8 cellular contexts compared by ENCODE assay signal in genomic region chr3:33439421-33440327, GRCh38. TPM values are rescaled to one million over a fixed set of nuclear protein-coding genes. Genes with fewer than 3 reads are reported as not detected.
DNase-seq lines count a peak whose midpoint lies in the region; ATAC-seq and TF ChIP-seq lines count a peak whose summit lies in the region.

No MANE protein-coding gene starts in this region.

- peak overlapping the region; percentile 98 for H2AK5ac ChIP-seq in neuronal stem cell (ENCODE audit: low read depth, low read length)

- H2BK5ac ChIP-seq in neuronal stem cell (ENCODE audit: low read length), result peak overlapping the region; percentile 95

- H3K4me1 ChIP-seq in PC-9 (replicated peaks; ENCODE audit: insufficient read depth) (peaks cover 17% of the 10 kb centered on the region), neuronal stem cell (ENCODE audit: control insufficient read depth in 2 of 2, insufficient read depth in 1 of 2, low read depth in 1 of 2, low read length in 2 of 2) (peaks cover 6 to 8% of the 10 kb centered on the region in 2 donors), tibial artery (peaks cover 0 to 51% (median 34%) of the 10 kb centered on the region in 4 donors)

- peak overlapping the region; percentile 99 for H3K9ac ChIP-seq in neuronal stem cell (ENCODE audit: low read depth, low read length, poor library complexity)

- peak overlapping the region; percentile 93 for H3K23ac ChIP-seq in neuronal stem cell (ENCODE audit: low read depth, low read length, poor library complexity)

- H4K91ac ChIP-seq in neuronal stem cell (ENCODE audit: low read depth, low read length, poor library complexity), result no peak overlapping the region

- H2BK12ac ChIP-seq in neuronal stem cell (ENCODE audit: low read length), result peak overlapping the region; percentile 16

- no peaks in the 10 kb centered on the region for H3K9me3 ChIP-seq in PC-9 (ENCODE audit: insufficient read depth, low read depth)
- no peaks in the 10 kb centered on the region for H3K9me3 ChIP-seq in neuronal stem cell (replicated peaks in 1 of 2; ENCODE audit: control insufficient read depth in 2 of 2, insufficient read depth in 1 of 2, low read depth in 1 of 2, low read length in 2 of 2)
- H3K9me3 ChIP-seq in tibial artery, result no peaks in the 10 kb centered on the region

- H3K36me3 ChIP-seq in PC-9 (ENCODE audit: low read depth), result no peaks in the 10 kb centered on the region
- no peaks in the 10 kb centered on the region for H3K36me3 ChIP-seq in neuronal stem cell (replicated peaks in 1 of 2; ENCODE audit: control insufficient read depth in 2 of 2, insufficient read depth in 2 of 2, low read length in 2 of 2)
- no peaks in the 10 kb centered on the region for H3K36me3 ChIP-seq in tibial artery

- H3K27me3 ChIP-seq in PC-9 (ENCODE audit: insufficient read depth, low read depth) (no peaks in the 10 kb centered on the region), neuronal stem cell (ENCODE audit: control insufficient read depth in 3 of 3, insufficient read depth in 3 of 3, low read depth in 1 of 3, low read length in 3 of 3) (no peaks in the 10 kb centered on the region), tibial artery (no peaks in the 10 kb centered on the region)

- WGBS in neuronal stem cell (ENCODE audit: extremely low coverage in 2 of 2, insufficient read length in 2 of 2, insufficient replicate concordance in 1 of 2), 2 donors, result no CpG with 5 or more reads among the region's 99 CpGs

- H4K20me1 ChIP-seq in PC-9 (ENCODE audit: insufficient read depth), result peaks cover 12% of the 10 kb centered on the region; the same call in 1 of the 2 replicates

- in situ Hi-C loops in ACHN (cut with HindIII; ENCODE audit: low pct_ligation_motif_present, low pct_unique_long_range_greater_than_20kb, low sequenced_read_pairs), result no loop called here

- H2AFZ ChIP-seq in PC-9 (peak overlapping the region; percentile 74), neuronal stem cell (ENCODE audit: low read length) (peak overlapping the region; percentile 85)

- H3K18ac ChIP-seq in neuronal stem cell (ENCODE audit: low read length), result peak overlapping the region; percentile 98

- H3K4ac ChIP-seq in neuronal stem cell (ENCODE audit: low read length), result peak overlapping the region; percentile 76

- H2BK15ac ChIP-seq in neuronal stem cell (ENCODE audit: low read length), result peak overlapping the region; percentile 91

- H4K8ac ChIP-seq in neuronal stem cell (ENCODE audit: low read depth, low read length), result no peak overlapping the region

- H3K14ac ChIP-seq in neuronal stem cell (ENCODE audit: low read length), result peak overlapping the region; percentile 100

- peaks cover 51% of the 10 kb centered on the region for H3K79me2 ChIP-seq in PC-9 (ENCODE audit: low read depth)

- H3K79me1 ChIP-seq in neuronal stem cell (ENCODE audit: low read depth, low read length), result peaks cover 4% of the 10 kb centered on the region

- ATAC-seq in GM18498 (IDR thresholded peaks at IDR 0.05; ENCODE audit: unreplicated experiment), result peak; percentile 30
- peak; percentile 22 for ATAC-seq in HG02885 (IDR thresholded peaks at IDR 0.05; ENCODE audit: poor library complexity, unreplicated experiment)

- TF ChIP-seq CTCF in PC-9 (conservative IDR thresholded peaks at IDR 0.05) (no peak), tibial artery (IDR thresholded peaks at IDR 0.05) (peak; percentile 14 to 45)

- CTCF ChIA-PET in PC-9 (lab: Charles Lee), result interaction anchor here (0.7 to 1.4 kb wide), 2 partner anchors 67 to 348 kb away, joined by 4 to 5 read pairs; no protein-coding TSS in a partner anchor

- H3K27ac ChIP-seq in PC-9 (peak overlapping the region; percentile 46), neuronal stem cell (replicated peaks; ENCODE audit: low read length) (peak overlapping the region; percentile 100), tibial artery (peak overlapping the region; percentile 93 to 95)

- peak; percentile 40 for DNase-seq in ACHN
- peak in 1 of 2 experiments; percentile 39 for DNase-seq in PC-9
- peak; percentile 17 for DNase-seq in activated gamma-delta T cell treated with anti-CD3 and anti-CD28 coated beads, Interleukin-2, amount 50 U/mL, for 16 hours (ENCODE audit: low read depth)
- DNase-seq in germinal center (ENCODE audit: low spot score), result peak; percentile 66
- peak; percentile 49 for DNase-seq in neuronal stem cell (ENCODE audit: low spot score)
- DNase-seq in tibial artery, result peak; percentile 52 to 81

- H3K4me2 ChIP-seq in PC-9 (peak overlapping the region; percentile 88), neuronal stem cell (ENCODE audit: insufficient read depth, low read length, poor library complexity, severe bottlenecking) (peak overlapping the region; percentile 69)

- H3K4me3 ChIP-seq in PC-9 (peak overlapping the region; percentile 78), neuronal stem cell (ENCODE audit: low read length in 2 of 2) (peak overlapping the region; percentile 70 to 100), tibial artery (peak overlapping the region; percentile 87)

- H2BK120ac ChIP-seq in neuronal stem cell (ENCODE audit: low read depth, low read length), result no peak overlapping the region

- POLR2A ChIA-PET in PC-9 (lab: Charles Lee; ENCODE audit: unreplicated experiment), result interaction anchor here (0.7 kb wide), 1 partner anchor 161 kb away, joined by 9 read pairs; no protein-coding TSS in a partner anchor

- H3K9me2 ChIP-seq in PC-9 (ENCODE audit: insufficient read depth), result no peaks in the 10 kb centered on the region

- H3F3A ChIP-seq in PC-9 (ENCODE audit: insufficient read depth, low read depth), result peaks cover 23% of the 10 kb centered on the region; the same call in 1 of the 2 replicates

- BruUV-seq in PC-9 (replicated peaks; lab: Mats Ljungman, UMichigan), result no TSS peak

- intact Hi-C loops in PC-9 (cut with micrococcal nuclease; ENCODE audit: unreplicated experiment), result loop anchor here (2.0 to 10.0 kb wide), 4 partner anchors 139 to 358 kb away; partner anchors contain the start of genes CLASP2, CRTAP and PDCD6IP
- intact Hi-C loops in tibial artery (cut with DNase I; ENCODE audit: low total_unique reads), result no loop called here

RNA-seq across cellular contexts. Expression of gene UBP1, which starts 0.5 kb away (rescaled TPM):
- total RNA-seq in PC-9 (2021), result 47.9 and 50.4 TPM in 2 replicates
- 59.0 TPM for polyA plus RNA-seq in neuronal stem cell (2013, experiment 1 of 2)
- polyA plus RNA-seq in neuronal stem cell (2013, experiment 2 of 2), result 60.5 TPM

Comparison
In these comparisons a context has a peak if more than half of its experiments do, and no peak if none do; other contexts are left out.
1. H3K27ac ChIP-seq: peak in every context shown above with its lines; median percentile 100 in neuronal stem cell; 94 in tibial artery; 46 in PC-9.